ENCODE assay signal across 8 cellular contexts in the genomic region with DNA sequence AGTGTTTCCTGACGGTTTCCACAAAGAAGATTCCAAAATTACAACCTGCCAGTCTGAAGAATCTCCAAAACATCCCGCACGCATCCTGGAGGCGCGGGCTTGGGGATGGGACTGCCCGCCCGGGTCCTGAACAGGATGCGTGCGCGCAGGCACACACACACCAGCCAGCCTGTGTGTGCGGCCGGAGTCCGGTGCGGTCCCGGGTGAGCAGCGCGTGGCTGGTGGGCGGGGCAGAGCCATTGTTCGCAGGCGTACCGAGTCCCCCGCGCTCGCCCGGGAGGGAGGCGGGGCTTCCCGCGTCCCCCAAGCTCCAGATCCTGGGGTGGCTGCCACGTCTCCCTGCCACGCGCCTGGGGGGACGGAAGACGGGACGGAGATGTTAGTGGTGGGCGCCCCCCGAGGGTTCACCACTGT.
A peak's percentile ranks its signal among the peaks of the same experiment; 100 is the strongest.
DNase-seq lines count a peak whose midpoint lies in the region; ATAC-seq lines count a peak whose summit lies in the region.

No MANE protein-coding gene starts in this region.

- H3K27ac ChIP-seq in cingulate gyrus (ENCODE audit: low read depth, low read length): peak overlapping the region; percentile 84

- peak; percentile 60 for ATAC-seq in HG02642 (IDR thresholded peaks at IDR 0.05; ENCODE audit: poor library complexity, unreplicated experiment)

- DNase-seq in NCI-H1417 (lab: John Stamatoyannopoulos, UW): peak; percentile 41 to 68 (median 59)
- DNase-seq in NCI-H1417 treated with DMSO at 0.1 percent for 48 hours (lab: John Stamatoyannopoulos, UW): no peak
- DNase-seq in NCI-H1436 treated with DMSO at 0.1 percent for 48 hours (lab: John Stamatoyannopoulos, UW): peak; percentile 40
- DNase-seq in activated CD4-positive, CD25-positive, alpha-beta regulatory T cell treated with anti-CD3 and anti-CD28 coated beads, Interleukin-2, amount 50 U/mL, for 72 hours: peak; percentile 70
- DNase-seq in left kidney (ENCODE audit: low read depth, low spot score): peak; percentile 92
- DNase-seq in stimulated activated CD4-positive, alpha-beta T cell treated with anti-CD3 and anti-CD28 coated beads, Interleukin-1b, Interleukin-23, amount 100 ng/mL, for 48 hours: peak; percentile 77
